8 cellular contexts compared by ENCODE assay signal in the genomic region with DNA sequence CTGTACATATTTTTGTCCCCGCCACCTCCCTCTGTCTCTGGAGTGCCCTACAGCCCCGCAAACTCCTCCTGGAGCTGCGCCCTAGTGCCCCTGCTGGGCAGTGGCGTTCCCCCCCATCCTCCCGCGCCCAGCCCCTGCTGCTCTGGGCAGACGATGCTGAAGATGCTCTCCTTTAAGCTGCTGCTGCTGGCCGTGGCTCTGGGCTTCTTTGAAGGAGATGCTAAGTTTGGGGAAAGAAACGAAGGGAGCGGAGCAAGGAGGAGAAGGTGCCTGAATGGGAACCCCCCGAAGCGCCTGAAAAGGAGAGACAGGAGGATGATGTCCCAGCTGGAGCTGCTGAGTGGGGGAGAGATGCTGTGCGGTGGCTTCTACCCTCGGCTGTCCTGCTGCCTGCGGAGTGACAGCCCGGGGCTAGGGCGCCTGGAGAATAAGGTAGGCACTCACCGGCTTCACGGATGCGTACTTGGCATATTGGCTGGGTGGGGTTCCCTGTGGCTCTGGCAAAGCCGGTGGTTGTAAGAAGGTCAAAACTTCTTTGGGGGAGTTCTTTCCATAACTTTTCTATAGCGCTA. TPM values are rescaled to one million over a fixed set of nuclear protein-coding genes. Genes with fewer than 3 reads are reported as not detected.
DNase-seq lines count a peak whose midpoint lies in the region; ATAC-seq and TF ChIP-seq lines count a peak whose summit lies in the region.

No MANE protein-coding gene starts in this region.

- ATAC-seq in HG02938 (IDR thresholded peaks at IDR 0.05; ENCODE audit: unreplicated experiment) (peak; percentile 17), HG03045 (IDR thresholded peaks at IDR 0.05; ENCODE audit: unreplicated experiment) (no peak)
- ATAC-seq in stimulated activated naive CD8-positive, alpha-beta T cell treated with anti-CD3 and anti-CD28 coated beads, Interleukin-15, Interleukin-2, amounts not matched to agents 100 U/mL and 50 U/mL, for 24 hours: peak; percentile 41

- peak; percentile 39 for DNase-seq in GM03348 (ENCODE audit: low spot score)
- no peak for DNase-seq in astrocyte of the cerebellum (ENCODE audit: low read depth)
- DNase-seq in kidney epithelial cell (ENCODE audit: low read depth): no peak
- DNase-seq in stimulated activated naive CD8-positive, alpha-beta T cell treated with anti-CD3 and anti-CD28 coated beads, Interleukin-15, Interleukin-2, amounts not matched to agents 100 U/mL and 50 U/mL, for 24 hours: no peak
- no peak for DNase-seq in ureter (ENCODE audit: low spot score)
- DNase-seq in HuH-7 (ENCODE audit: low spot score): no peak

- TF ChIP-seq CTCF in astrocyte of the cerebellum (IDR thresholded peaks at IDR 0.05; ENCODE audit: low read depth, low read length, missing control alignments) (peak; percentile 24), kidney epithelial cell (IDR thresholded peaks at IDR 0.05; ENCODE audit: insufficient read depth, low read length, poor library complexity, severe bottlenecking) (peak; percentile 55)

- H3K36me3 ChIP-seq in kidney epithelial cell (ENCODE audit: control insufficient read depth, insufficient read depth, low read length): no peaks in the 10 kb centered on the region

- in situ Hi-C loops in astrocyte of the cerebellum (cut with HindIII; ENCODE audit: low sequenced_read_pairs): no loop called here

- H3K4me3 ChIP-seq in astrocyte of the cerebellum (ENCODE audit: low read depth, low read length): peak overlapping the region; percentile 60
- H3K4me3 ChIP-seq in kidney epithelial cell (ENCODE audit: low read depth, low read length): peak overlapping the region; percentile 64

- H3K27me3 ChIP-seq in kidney epithelial cell (ENCODE audit: control insufficient read depth, insufficient read depth, low read length): peaks cover 8% of the 10 kb centered on the region

RNA-seq across cellular contexts. Expression of a gene that starts 0.7 kb away (rescaled TPM):
- total RNA-seq in kidney epithelial cell (0.27 and 0.54 TPM in 2 replicates), ureter (2.8 TPM)
